Comparison of ENCODE assay signal across 27 cellular contexts in genomic region chr12:107418976-107419375, GRCh38.
"Had no signal": no experiment of that assay in that cellular context is flagged by ENCODE, and none has a peak within 500 bp of the region (broad histone marks: within the 10 kb centered on the region; RNA-seq: fewer than 3 reads in every experiment).

No MANE protein-coding gene starts in this region.

- H3K27ac Mint-ChIP-seq: activated CD8-positive, alpha-beta T cell treated with anti-CD3 and anti-CD28 coated beads, Interleukin-2, amount 10 ng/mL, durations not matched to agents 7 days and 5 days; activated naive CD8-positive, alpha-beta T cell treated with anti-CD3 and anti-CD28 coated beads, Interleukin-2, amount 10 ng/mL, durations not matched to agents 7 days and 5 days; T-helper 1 cell treated with Interleukin-12 subunit alpha and Interleukin-12 subunit beta and Interleukin-4 antibody, amounts not matched to agents 30 μg/mL and 1 μg/mL, for 36 hours; WTC11 had no signal

- H3K27me3 ChIP-seq: adrenal gland, breast epithelium, SJSA1 had no signal

- DNase-seq: activated CD4-positive, alpha-beta T cell treated with anti-CD3 and anti-CD28 coated beads for 48 hours; activated CD4-positive, alpha-beta T cell treated with anti-CD3 and anti-CD28 coated beads, Interleukin-2, amount 50 U/mL, for 4 hours; activated CD4-positive, CD25-positive, alpha-beta regulatory T cell treated with anti-CD3 and anti-CD28 coated beads, Interleukin-2, amount 50 U/mL, for 72 hours; activated CD8-positive, alpha-beta memory T cell treated with anti-CD3 and anti-CD28 coated beads, Interleukin-2, amount 50 U/mL, for 48 hours; activated CD8-positive, alpha-beta T cell treated with anti-CD3 and anti-CD28 coated beads, Interleukin-2, amount 10 ng/mL, durations not matched to agents 7 days and 5 days; activated naive CD4-positive, alpha-beta T cell treated with anti-CD3 and anti-CD28 coated beads, Interleukin-2, amount 50 U/mL, for 16 hours; activated naive CD8-positive, alpha-beta T cell treated with anti-CD3 and anti-CD28 coated beads, Interleukin-2, amount 10 ng/mL, durations not matched to agents 7 days and 5 days; activated T-cell treated with anti-CD3 and anti-CD28 coated beads, Interleukin-2, amount 50 U/mL, for 1 hour; adrenal gland; anterior cingulate cortex; caudate nucleus; KG1; NCI-H1048; NCI-H1694; NCI-H2029; NCI-H2107; NCI-H510A treated with DMSO at 0.1 percent for 48 hours; NCI-H774; NK-92 treated with Interleukin-12 subunit alpha and Interleukin-12 subunit beta, amount 100 ng/mL, for 24 hours; OCI-M1; Right ventricle myocardium superior had no signal

- H3K4me1 Mint-ChIP-seq: activated naive CD8-positive, alpha-beta T cell treated with anti-CD3 and anti-CD28 coated beads, Interleukin-2, amount 10 ng/mL, durations not matched to agents 7 days and 5 days; WTC11 had no signal

- H3K9me3 Mint-ChIP-seq: T-helper 1 cell treated with Interleukin-12 subunit alpha and Interleukin-12 subunit beta and Interleukin-4 antibody, amounts not matched to agents 30 μg/mL and 1 μg/mL, for 36 hours had no signal

- H3K27me3 Mint-ChIP-seq: activated naive CD8-positive, alpha-beta T cell treated with anti-CD3 and anti-CD28 coated beads, Interleukin-2, amount 10 ng/mL, durations not matched to agents 7 days and 5 days had no signal

- H3K4me3 ChIP-seq: adrenal gland, breast epithelium, SJSA1 had no signal

- H3K4me3 Mint-ChIP-seq: activated CD8-positive, alpha-beta T cell treated with anti-CD3 and anti-CD28 coated beads, Interleukin-2, amount 10 ng/mL, durations not matched to agents 7 days and 5 days; activated naive CD8-positive, alpha-beta T cell treated with anti-CD3 and anti-CD28 coated beads, Interleukin-2, amount 10 ng/mL, durations not matched to agents 7 days and 5 days; T-helper 1 cell treated with Interleukin-12 subunit alpha and Interleukin-12 subunit beta and Interleukin-4 antibody, amounts not matched to agents 30 μg/mL and 1 μg/mL, for 36 hours; WTC11 had no signal

- H3K4me1 ChIP-seq: breast epithelium had no signal

- H3K36me3 ChIP-seq: adrenal gland, breast epithelium, SJSA1 had no signal

- ATAC-seq: activated CD8-positive, alpha-beta T cell treated with anti-CD3 and anti-CD28 coated beads, Interleukin-2, amount 10 ng/mL, durations not matched to agents 7 days and 5 days; Panc1; WTC11 had no signal

- H3K9me3 ChIP-seq: adrenal gland, breast epithelium, SJSA1 had no signal

- H3K27ac ChIP-seq: adrenal gland, breast epithelium, RWPE1, SJSA1 had no signal
